In the genomic region with DNA sequence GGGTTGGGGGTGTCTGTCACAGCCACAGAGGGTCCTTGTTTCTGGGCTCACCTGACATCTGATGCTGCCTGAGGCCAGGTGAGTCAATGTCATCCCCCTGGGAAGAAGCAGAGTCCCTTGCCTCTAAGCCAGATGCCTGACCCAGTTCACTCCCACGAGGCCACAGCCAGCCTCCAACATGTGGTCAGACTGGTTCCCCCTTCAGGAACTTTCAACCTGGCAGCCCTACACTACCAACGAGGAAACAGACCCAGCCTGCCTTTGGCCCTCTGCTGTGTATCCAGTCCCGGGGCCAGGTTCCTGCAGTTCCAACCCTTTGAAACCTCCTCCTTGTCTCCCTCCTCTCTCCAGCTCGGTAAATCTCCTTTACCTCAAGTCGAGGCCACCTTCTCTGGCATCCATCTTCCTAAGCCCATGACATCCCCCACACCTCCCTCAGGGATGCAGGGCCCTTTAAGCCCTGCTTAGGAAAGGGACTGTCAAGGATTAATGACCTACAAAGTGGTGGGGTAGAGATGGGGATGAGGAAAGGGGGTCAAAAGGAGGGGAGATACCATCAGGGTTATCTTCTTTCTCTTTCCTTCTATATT, we compare ENCODE assay signal across 16 cellular contexts. TPM values are rescaled to one million over a fixed set of nuclear protein-coding genes. Genes with fewer than 3 reads are reported as not detected.
DNase-seq lines count a peak whose midpoint lies in the region; ATAC-seq and TF ChIP-seq lines count a peak whose summit lies in the region.
"Had no signal": no experiment of that assay in that cellular context is flagged by ENCODE, and none has a peak within 500 bp of the region (broad histone marks: within the 10 kb centered on the region; RNA-seq: fewer than 3 reads in every experiment).

No MANE protein-coding gene starts in this region.

- no peak overlapping the region for H2AFZ ChIP-seq in smooth muscle cell (ENCODE audit: low read depth)

- no peak overlapping the region for H3K27ac ChIP-seq in endodermal cell (ENCODE audit: low read depth, low read length)
- no peak overlapping the region for H3K27ac ChIP-seq in prostate gland
- H3K27ac ChIP-seq in smooth muscle cell (ENCODE audit: low read depth) = no peak overlapping the region
- H3K27ac ChIP-seq: 22Rv1 had no signal

- TF ChIP-seq CTCF in endodermal cell (conservative IDR thresholded peaks at IDR 0.05) (no peak), prostate gland (IDR thresholded peaks at IDR 0.05) (no peak), smooth muscle cell (IDR thresholded peaks at IDR 0.05; ENCODE audit: borderline replicate concordance, insufficient read depth, poor library complexity, severe bottlenecking) (no peak)

- no peak overlapping the region for H3K27ac Mint-ChIP-seq in endodermal cell

- peaks cover 5% of the 10 kb centered on the region for H3K27me3 Mint-ChIP-seq in endodermal cell (ENCODE audit: insufficient read depth)

- H3K27me3 ChIP-seq in endodermal cell (ENCODE audit: control insufficient read depth, insufficient read depth, low read length, poor library complexity, severe bottlenecking) (no peaks in the 10 kb centered on the region), prostate gland (replicated peaks; ENCODE audit: insufficient read depth) (no peaks in the 10 kb centered on the region), smooth muscle cell (ENCODE audit: low read depth) (no peaks in the 10 kb centered on the region)

- DNase-seq in DMS53 (lab: John Stamatoyannopoulos, UW) (peak; percentile 21), DMS53 treated with DMSO at 0.1 percent for 48 hours (lab: John Stamatoyannopoulos, UW; ENCODE audit: unreplicated experiment) (no peak), NCI-H82 (lab: John Stamatoyannopoulos, UW) (peak; percentile 97), endodermal cell (peak; percentile 43), prostate gland (ENCODE audit: low spot score) (peak; percentile 12), smooth muscle cell (lab: John Stamatoyannopoulos, UW; ENCODE audit: unreplicated experiment) (no peak)
- DNase-seq: Caco-2, DMS79, NCI-H1048, NCI-H226, NCI-H526 treated with DMSO at 0.1 percent for 48 hours, SHP77 treated with DMSO at 0.1 percent for 48 hours had no signal

- peaks cover 3% of the 10 kb centered on the region for H3K36me3 ChIP-seq in endodermal cell (ENCODE audit: control insufficient read depth, insufficient read depth, low read length)
- H3K36me3 ChIP-seq in prostate gland = no peaks in the 10 kb centered on the region
- no peaks in the 10 kb centered on the region for H3K36me3 ChIP-seq in smooth muscle cell (ENCODE audit: low read depth)

- H3K79me2 ChIP-seq in smooth muscle cell (ENCODE audit: low read depth) = no peaks in the 10 kb centered on the region

- 88 to 96% methylated on average over 3 to 4 of the region's 5 CpGs for WGBS in endodermal cell (ENCODE audit: insufficient coverage in 1 of 2, insufficient read length in 1 of 2), 2 experiments
- 30% methylated on average over 5 of the region's 5 CpGs for WGBS in prostate gland
- WGBS in smooth muscle cell (ENCODE audit: low lambda C conversion rate) = 34% methylated on average over 5 of the region's 5 CpGs

- intact Hi-C loops in prostate gland (cut with DNase I) = no loop called here

- no peak overlapping the region for H3K4me3 Mint-ChIP-seq in endodermal cell
- H3K4me3 Mint-ChIP-seq: CD14-positive monocyte had no signal

- H4K20me1 ChIP-seq in smooth muscle cell (ENCODE audit: low read depth) = no peaks in the 10 kb centered on the region

- peaks cover 43% of the 10 kb centered on the region for H3K4me1 Mint-ChIP-seq in endodermal cell

- H3K4me2 ChIP-seq in smooth muscle cell = no peak overlapping the region

- ATAC-seq in GM18867 (IDR thresholded peaks at IDR 0.05; ENCODE audit: unreplicated experiment) = no peak
- no peak for ATAC-seq in GM21367 (IDR thresholded peaks at IDR 0.05; ENCODE audit: unreplicated experiment)

- H3K4me1 ChIP-seq in endodermal cell (ENCODE audit: control insufficient read depth, insufficient read depth, low read length) (peaks cover 12% of the 10 kb centered on the region), prostate gland (replicated peaks) (no peaks in the 10 kb centered on the region), smooth muscle cell (ENCODE audit: low read depth) (peaks cover 53% of the 10 kb centered on the region)
- H3K4me1 ChIP-seq: Caco-2 had no signal

- no peaks in the 10 kb centered on the region for H3K36me3 Mint-ChIP-seq in endodermal cell (ENCODE audit: low read depth)

- peaks cover 16% of the 10 kb centered on the region for H3K9me3 Mint-ChIP-seq in endodermal cell

- H3K9ac ChIP-seq in endodermal cell (ENCODE audit: extremely low read depth, low read length, poor library complexity, severe bottlenecking) = no peak overlapping the region
- no peak overlapping the region for H3K9ac ChIP-seq in smooth muscle cell (ENCODE audit: low read depth)

- H3K4me3 ChIP-seq in endodermal cell (ENCODE audit: low read length) (peak overlapping the region; percentile 65), prostate gland (no peak overlapping the region), smooth muscle cell (no peak overlapping the region)

- H3K9me3 ChIP-seq in endodermal cell (ENCODE audit: control insufficient read depth, low read length) = peaks cover 30% of the 10 kb centered on the region
- no peaks in the 10 kb centered on the region for H3K9me3 ChIP-seq in prostate gland
- H3K9me3 ChIP-seq in smooth muscle cell (replicated peaks; ENCODE audit: low read depth) = no peaks in the 10 kb centered on the region
- H3K9me3 ChIP-seq: Caco-2 had no signal

- no peak for TF ChIP-seq POLR2A in prostate gland (IDR thresholded peaks at IDR 0.05)

- no peaks in the 10 kb centered on the region for H3F3A ChIP-seq in smooth muscle cell (ENCODE audit: low read depth)

RNA-seq across cellular contexts. Expression of a gene that starts 49.2 kb away (rescaled TPM):
- 100 to 1,000 TPM; 156 to 189 TPM for total RNA-seq in endodermal cell
- 69.1 TPM for polyA plus RNA-seq in endodermal cell (2013, experiment 1 of 2)
- 67.2 TPM for polyA plus RNA-seq in endodermal cell (2013, experiment 2 of 2)
- total RNA-seq in prostate gland = 10 to 100 TPM; 54.3 to 96.8 TPM
- total RNA-seq in smooth muscle cell = 120 and 125 TPM in 2 replicates
- polyA plus RNA-seq in smooth muscle cell = 59.7 and 63.8 TPM in 2 replicates

Comparison
In these comparisons a context has a peak if more than half of its experiments do, and no peak if none do; other contexts are left out.
1. DNase-seq: peak in DMS53 (single experiment), NCI-H82 (single experiment), endodermal cell (single experiment) and prostate gland (single experiment); none in DMS53 treated with DMSO at 0.1 percent for 48 hours (single experiment) and smooth muscle cell (single experiment).